ENCODE assay signal across 32 cellular contexts in the genomic region with DNA sequence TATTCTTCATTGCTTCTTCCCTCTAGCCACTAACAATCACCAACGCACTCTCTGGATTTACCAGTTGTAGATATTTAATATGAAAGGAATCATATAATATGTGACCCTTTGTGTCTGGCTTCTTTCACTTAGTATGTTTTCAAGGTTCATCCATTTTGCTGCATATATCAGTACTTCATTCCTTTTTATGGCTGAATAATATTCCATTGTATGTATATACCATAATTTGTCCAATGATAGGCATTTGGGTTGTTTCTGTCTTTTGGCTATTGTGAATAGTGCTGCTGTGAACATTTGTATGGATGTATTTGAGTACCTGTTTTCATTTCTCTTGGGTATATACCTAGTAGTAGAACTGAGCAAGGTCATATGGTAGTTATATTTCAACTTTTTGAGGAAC.
"Had no signal": no experiment of that assay in that cellular context is flagged by ENCODE, and none has a peak within 500 bp of the region (broad histone marks: within the 10 kb centered on the region; RNA-seq: fewer than 3 reads in every experiment).

No MANE protein-coding gene starts in this region.

- H3K27ac ChIP-seq: adrenal gland, body of pancreas, epithelial cell of prostate, esophagus squamous epithelium, gastroesophageal sphincter, heart right ventricle, VCaP had no signal

- ATAC-seq: activated naive CD4-positive, alpha-beta T cell treated with anti-CD3 and anti-CD28 coated beads, Interleukin-2, amount 50 U/mL, for 72 hours; activated T-cell treated with anti-CD3 and anti-CD28 coated beads, Interleukin-2, amount 50 U/mL, for 72 hours; body of pancreas; effector memory CD8-positive, alpha-beta T cell; gastroesophageal sphincter; heart right ventricle; WTC11 had no signal

- H3K9me3 ChIP-seq: adrenal gland, body of pancreas, esophagus squamous epithelium, gastroesophageal sphincter, heart right ventricle had no signal

- DNase-seq: activated CD4-positive, alpha-beta memory T cell treated with anti-CD3 and anti-CD28 coated beads, Interleukin-2, amount 10 ng/mL, durations not matched to agents 7 days and 5 days; activated CD4-positive, alpha-beta T cell treated with anti-CD3 and anti-CD28 coated beads for 1 hour; activated CD4-positive, alpha-beta T cell treated with anti-CD3 and anti-CD28 coated beads for 4 hours; activated CD4-positive, alpha-beta T cell treated with anti-CD3 and anti-CD28 coated beads, Interleukin-2, amount 10 ng/mL, durations not matched to agents 7 days and 5 days; activated CD4-positive, alpha-beta T cell treated with anti-CD3 and anti-CD28 coated beads, Interleukin-2, amount 50 U/mL, for 4 hours; activated CD8-positive, alpha-beta memory T cell treated with anti-CD3 and anti-CD28 coated beads, Interleukin-2, amount 50 U/mL, for 48 hours; activated gamma-delta T cell; activated naive CD4-positive, alpha-beta T cell; activated naive CD4-positive, alpha-beta T cell treated with anti-CD3 and anti-CD28 coated beads, Interleukin-2, amount 10 ng/mL, durations not matched to agents 7 days and 5 days; activated T-cell treated with anti-CD3 and anti-CD28 coated beads for 4 hours; activated T-cell treated with anti-CD3 and anti-CD28 coated beads, Interleukin-2, amount 50 U/mL, for 24 hours; activated T-cell treated with anti-CD3 and anti-CD28 coated beads, Interleukin-2, amount 50 U/mL, for 72 hours; adrenal gland; amygdala; aorta; body of pancreas; caudate nucleus; cortex of kidney; dermis blood vessel endothelial cell; effector CD4-positive, alpha-beta T cell; effector memory CD8-positive, alpha-beta T cell; esophagus squamous epithelium; foreskin melanocyte; heart right ventricle; T-helper 2 cell had no signal

- H3K36me3 ChIP-seq: adrenal gland, gastroesophageal sphincter had no signal

- H3K9me3 Mint-ChIP-seq: activated CD4-positive, alpha-beta memory T cell treated with anti-CD3 and anti-CD28 coated beads, Interleukin-2, amount 10 ng/mL, durations not matched to agents 7 days and 5 days; activated naive CD4-positive, alpha-beta T cell treated with anti-CD3 and anti-CD28 coated beads, Interleukin-2, amount 10 ng/mL, durations not matched to agents 7 days and 5 days; activated naive CD4-positive, alpha-beta T cell treated with anti-CD3 and anti-CD28 coated beads, Interleukin-2, amount 50 U/mL, for 72 hours; activated T-cell treated with anti-CD3 and anti-CD28 coated beads, Interleukin-2, amount 50 U/mL, for 24 hours; effector memory CD8-positive, alpha-beta T cell had no signal

- H3K27me3 ChIP-seq: adrenal gland, body of pancreas, esophagus squamous epithelium, gastroesophageal sphincter, heart right ventricle had no signal

- H3K4me3 ChIP-seq: adrenal gland, body of pancreas, esophagus squamous epithelium, gastroesophageal sphincter, heart right ventricle had no signal

- H3K4me3 Mint-ChIP-seq: activated CD4-positive, alpha-beta memory T cell treated with anti-CD3 and anti-CD28 coated beads, Interleukin-2, amount 10 ng/mL, durations not matched to agents 7 days and 5 days; activated CD4-positive, alpha-beta T cell treated with anti-CD3 and anti-CD28 coated beads, Interleukin-2, amount 10 ng/mL, durations not matched to agents 7 days and 5 days; activated naive CD4-positive, alpha-beta T cell treated with anti-CD3 and anti-CD28 coated beads, Interleukin-2, amount 10 ng/mL, durations not matched to agents 7 days and 5 days; activated T-cell treated with anti-CD3 and anti-CD28 coated beads, Interleukin-2, amount 50 U/mL, for 24 hours; activated T-cell treated with anti-CD3 and anti-CD28 coated beads, Interleukin-2, amount 50 U/mL, for 72 hours; effector memory CD8-positive, alpha-beta T cell; WTC11 had no signal

- FAIRE-seq: colon, endothelial cell of umbilical vein had no signal

- H3K27me3 Mint-ChIP-seq: activated CD4-positive, alpha-beta memory T cell treated with anti-CD3 and anti-CD28 coated beads, Interleukin-2, amount 10 ng/mL, durations not matched to agents 7 days and 5 days; activated CD4-positive, alpha-beta T cell treated with anti-CD3 and anti-CD28 coated beads, Interleukin-2, amount 10 ng/mL, durations not matched to agents 7 days and 5 days; activated naive CD4-positive, alpha-beta T cell treated with anti-CD3 and anti-CD28 coated beads, Interleukin-2, amount 10 ng/mL, durations not matched to agents 7 days and 5 days; activated T-cell treated with anti-CD3 and anti-CD28 coated beads, Interleukin-2, amount 50 U/mL, for 24 hours; effector memory CD8-positive, alpha-beta T cell had no signal

- H3K27ac Mint-ChIP-seq: activated CD4-positive, alpha-beta memory T cell treated with anti-CD3 and anti-CD28 coated beads, Interleukin-2, amount 10 ng/mL, durations not matched to agents 7 days and 5 days; activated CD4-positive, alpha-beta T cell treated with anti-CD3 and anti-CD28 coated beads, Interleukin-2, amount 10 ng/mL, durations not matched to agents 7 days and 5 days; activated naive CD4-positive, alpha-beta T cell treated with anti-CD3 and anti-CD28 coated beads, Interleukin-2, amount 10 ng/mL, durations not matched to agents 7 days and 5 days; activated naive CD4-positive, alpha-beta T cell treated with anti-CD3 and anti-CD28 coated beads, Interleukin-2, amount 50 U/mL, for 72 hours; activated T-cell treated with anti-CD3 and anti-CD28 coated beads, Interleukin-2, amount 50 U/mL, for 24 hours; activated T-cell treated with anti-CD3 and anti-CD28 coated beads, Interleukin-2, amount 50 U/mL, for 72 hours; WTC11 had no signal
